In genomic region chr1:26110731-26111529, GRCh38 we compare ENCODE assay signal across 1 cellular context.
A peak's percentile ranks its signal among the peaks of the same experiment; 100 is the strongest.
TF ChIP-seq lines count a peak whose summit lies in the region.

No MANE protein-coding gene starts in this region.

TF ChIP-seq in HEK293, 187 proteins besides CTCF, POLR2A, EP300 and RAD21 (continued from another document and continues in another):
- TF ChIP-seq, protein P1, sequence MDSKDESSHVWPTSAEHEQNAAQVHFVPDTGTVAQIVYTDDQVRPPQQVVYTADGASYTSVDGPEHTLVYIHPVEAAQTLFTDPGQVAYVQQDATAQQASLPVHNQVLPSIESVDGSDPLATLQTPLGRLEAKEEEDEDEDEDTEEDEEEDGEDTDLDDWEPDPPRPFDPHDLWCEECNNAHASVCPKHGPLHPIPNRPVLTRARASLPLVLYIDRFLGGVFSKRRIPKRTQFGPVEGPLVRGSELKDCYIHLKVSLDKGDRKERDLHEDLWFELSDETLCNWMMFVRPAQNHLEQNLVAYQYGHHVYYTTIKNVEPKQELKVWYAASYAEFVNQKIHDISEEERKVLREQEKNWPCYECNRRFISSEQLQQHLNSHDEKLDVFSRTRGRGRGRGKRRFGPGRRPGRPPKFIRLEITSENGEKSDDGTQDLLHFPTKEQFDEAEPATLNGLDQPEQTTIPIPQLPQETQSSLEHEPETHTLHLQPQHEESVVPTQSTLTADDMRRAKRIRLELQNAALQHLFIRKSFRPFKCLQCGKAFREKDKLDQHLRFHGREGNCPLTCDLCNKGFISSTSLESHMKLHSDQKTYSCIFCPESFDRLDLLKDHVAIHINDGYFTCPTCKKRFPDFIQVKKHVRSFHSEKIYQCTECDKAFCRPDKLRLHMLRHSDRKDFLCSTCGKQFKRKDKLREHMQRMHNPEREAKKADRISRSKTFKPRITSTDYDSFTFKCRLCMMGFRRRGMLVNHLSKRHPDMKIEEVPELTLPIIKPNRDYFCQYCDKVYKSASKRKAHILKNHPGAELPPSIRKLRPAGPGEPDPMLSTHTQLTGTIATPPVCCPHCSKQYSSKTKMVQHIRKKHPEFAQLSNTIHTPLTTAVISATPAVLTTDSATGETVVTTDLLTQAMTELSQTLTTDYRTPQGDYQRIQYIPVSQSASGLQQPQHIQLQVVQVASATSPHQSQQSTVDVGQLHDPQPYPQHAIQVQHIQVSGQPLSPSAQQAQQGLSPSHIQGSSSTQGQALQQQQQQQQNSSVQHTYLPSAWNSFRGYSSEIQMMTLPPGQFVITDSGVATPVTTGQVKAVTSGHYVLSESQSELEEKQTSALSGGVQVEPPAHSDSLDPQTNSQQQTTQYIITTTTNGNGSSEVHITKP (tag by site-specific recombination; IDR thresholded peaks at IDR 0.05) = peak; percentile 99
- TF ChIP-seq ZBTB8A (tag by site-specific recombination; IDR thresholded peaks at IDR 0.05) = peak; percentile 83
- peak; percentile 67; the same call in 1 of the 2 replicates for TF ChIP-seq KLF8 (tag by site-specific recombination; IDR thresholded peaks at IDR 0.05)
- TF ChIP-seq SCRT1 (tag by site-specific recombination; IDR thresholded peaks at IDR 0.05; ENCODE audit: borderline replicate concordance) = no peak
- no peak for TF ChIP-seq ZNF148 (tag by site-specific recombination; IDR thresholded peaks at IDR 0.05; ENCODE audit: borderline replicate concordance)
- TF ChIP-seq, protein P2, sequence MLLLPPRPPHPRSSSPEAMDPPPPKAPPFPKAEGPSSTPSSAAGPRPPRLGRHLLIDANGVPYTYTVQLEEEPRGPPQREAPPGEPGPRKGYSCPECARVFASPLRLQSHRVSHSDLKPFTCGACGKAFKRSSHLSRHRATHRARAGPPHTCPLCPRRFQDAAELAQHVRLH (tag by site-specific recombination; IDR thresholded peaks at IDR 0.05) = no peak
- peak; percentile 71 for TF ChIP-seq ZBTB48 (tag by site-specific recombination; IDR thresholded peaks at IDR 0.05)
- TF ChIP-seq ZNF76 (tag by site-specific recombination; IDR thresholded peaks at IDR 0.05; ENCODE audit: borderline replicate concordance, low read depth) = peak; percentile 60; the same call in 1 of the 2 replicates
- no peak for TF ChIP-seq ZNF660 (tag by site-specific recombination; IDR thresholded peaks at IDR 0.05)
- TF ChIP-seq MZF1 (tag by site-specific recombination; IDR thresholded peaks at IDR 0.05; ENCODE audit: borderline replicate concordance) = no peak
- 0 out of 2 replicates have a peak, but pooled peaks have one; percentile 29 for TF ChIP-seq ZNF785 (tag by site-specific recombination; IDR thresholded peaks at IDR 0.05)
- TF ChIP-seq ZNF223 (tag by site-specific recombination; IDR thresholded peaks at IDR 0.05) = peak; percentile 74; the same call in 1 of the 2 replicates
- TF ChIP-seq ZNF341 (tag by site-specific recombination; IDR thresholded peaks at IDR 0.05; ENCODE audit: low read depth) = peak; percentile 74
- no peak for TF ChIP-seq ZNF302 (tag by site-specific recombination; IDR thresholded peaks at IDR 0.05; ENCODE audit: low read depth)
- peak; percentile 58; the same call in 1 of the 2 replicates for TF ChIP-seq ZNF391 (tag by site-specific recombination; IDR thresholded peaks at IDR 0.05; ENCODE audit: borderline replicate concordance, low read depth)
- TF ChIP-seq ZNF398 (tag by site-specific recombination; IDR thresholded peaks at IDR 0.05) = peak; percentile 50; the same call in 1 of the 2 replicates
- TF ChIP-seq KLF16 (tag by site-specific recombination; IDR thresholded peaks at IDR 0.05) = peak; percentile 41; the same call in 1 of the 2 replicates
- TF ChIP-seq AEBP2 (tag by site-specific recombination; IDR thresholded peaks at IDR 0.05; ENCODE audit: borderline replicate concordance) = no peak
- no peak for TF ChIP-seq GFI1B (tag by site-specific recombination; IDR thresholded peaks at IDR 0.05)
- TF ChIP-seq, protein P3, sequence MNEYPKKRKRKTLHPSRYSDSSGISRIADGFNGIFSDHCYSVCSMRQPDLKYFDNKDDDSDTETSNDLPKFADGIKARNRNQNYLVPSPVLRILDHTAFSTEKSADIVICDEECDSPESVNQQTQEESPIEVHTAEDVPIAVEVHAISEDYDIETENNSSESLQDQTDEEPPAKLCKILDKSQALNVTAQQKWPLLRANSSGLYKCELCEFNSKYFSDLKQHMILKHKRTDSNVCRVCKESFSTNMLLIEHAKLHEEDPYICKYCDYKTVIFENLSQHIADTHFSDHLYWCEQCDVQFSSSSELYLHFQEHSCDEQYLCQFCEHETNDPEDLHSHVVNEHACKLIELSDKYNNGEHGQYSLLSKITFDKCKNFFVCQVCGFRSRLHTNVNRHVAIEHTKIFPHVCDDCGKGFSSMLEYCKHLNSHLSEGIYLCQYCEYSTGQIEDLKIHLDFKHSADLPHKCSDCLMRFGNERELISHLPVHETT (tag by site-specific recombination; IDR thresholded peaks at IDR 0.05) = no peak
- TF ChIP-seq, protein P4, sequence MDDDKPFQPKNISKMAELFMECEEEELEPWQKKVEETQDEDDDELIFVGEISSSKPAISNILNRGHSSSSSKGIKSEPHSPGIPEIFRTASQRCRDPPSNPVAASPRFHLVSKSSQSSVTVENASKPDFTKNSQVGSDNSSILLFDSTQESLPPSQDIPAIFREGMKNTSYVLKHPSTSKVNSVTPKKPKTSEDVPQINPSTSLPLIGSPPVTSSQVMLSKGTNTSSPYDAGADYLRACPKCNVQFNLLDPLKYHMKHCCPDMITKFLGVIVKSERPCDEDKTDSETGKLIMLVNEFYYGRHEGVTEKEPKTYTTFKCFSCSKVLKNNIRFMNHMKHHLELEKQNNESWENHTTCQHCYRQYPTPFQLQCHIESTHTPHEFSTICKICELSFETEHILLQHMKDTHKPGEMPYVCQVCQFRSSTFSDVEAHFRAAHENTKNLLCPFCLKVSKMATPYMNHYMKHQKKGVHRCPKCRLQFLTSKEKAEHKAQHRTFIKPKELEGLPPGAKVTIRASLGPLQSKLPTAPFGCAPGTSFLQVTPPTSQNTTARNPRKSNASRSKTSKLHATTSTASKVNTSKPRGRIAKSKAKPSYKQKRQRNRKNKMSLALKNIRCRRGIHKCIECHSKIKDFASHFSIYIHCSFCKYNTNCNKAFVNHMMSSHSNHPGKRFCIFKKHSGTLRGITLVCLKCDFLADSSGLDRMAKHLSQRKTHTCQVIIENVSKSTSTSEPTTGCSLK (tag by site-specific recombination; IDR thresholded peaks at IDR 0.05) = no peak
- 0 out of 2 replicates have a peak, but pooled peaks have one; percentile 38 for TF ChIP-seq ZNF629 (tag by site-specific recombination; IDR thresholded peaks at IDR 0.05)
- no peak for TF ChIP-seq ZNF626 (tag by site-specific recombination; IDR thresholded peaks at IDR 0.05)
- peak; percentile 82 for TF ChIP-seq ZBTB20 (tag by site-specific recombination; IDR thresholded peaks at IDR 0.05)
- TF ChIP-seq ZEB2 (tag by site-specific recombination; IDR thresholded peaks at IDR 0.05) = peak; percentile 76
- peak; percentile 93 for TF ChIP-seq ZIC2 (tag by site-specific recombination; IDR thresholded peaks at IDR 0.05)
- peak; percentile 77 for TF ChIP-seq ZXDB (tag by site-specific recombination; IDR thresholded peaks at IDR 0.05)
- TF ChIP-seq YY1 (tag by site-specific recombination; IDR thresholded peaks at IDR 0.05) = 0 out of 2 replicates have a peak, but pooled peaks have one; percentile 29
- TF ChIP-seq ZNF530 (tag by site-specific recombination; IDR thresholded peaks at IDR 0.05; ENCODE audit: low read depth) = no peak
- peak; percentile 73 for TF ChIP-seq ZFP37 (tag by site-specific recombination; IDR thresholded peaks at IDR 0.05)
- TF ChIP-seq ZNF324 (tag by site-specific recombination; IDR thresholded peaks at IDR 0.05) = 0 out of 2 replicates have a peak, but pooled peaks have one; percentile 40
- peak; percentile 81 for TF ChIP-seq ZFHX2 (tag by site-specific recombination; conservative IDR thresholded peaks at IDR 0.05)
- TF ChIP-seq ZFP41 (tag by site-specific recombination; IDR thresholded peaks at IDR 0.05; ENCODE audit: borderline replicate concordance) = no peak
- TF ChIP-seq ZNF10 (tag by site-specific recombination; IDR thresholded peaks at IDR 0.05) = peak; percentile 33; the same call in 1 of the 2 replicates
- TF ChIP-seq ZNF510 (tag by site-specific recombination; IDR thresholded peaks at IDR 0.05; ENCODE audit: insufficient replicate concordance) = no peak
- TF ChIP-seq ZSCAN30 (tag by site-specific recombination; IDR thresholded peaks at IDR 0.05) = peak; percentile 80; the same call in 1 of the 2 replicates
- no peak for TF ChIP-seq ZNF555 (tag by site-specific recombination; conservative IDR thresholded peaks at IDR 0.05)
- no peak for TF ChIP-seq ZNF366 (tag by site-specific recombination; conservative IDR thresholded peaks at IDR 0.05)
- TF ChIP-seq KLF10 (tag by site-specific recombination; IDR thresholded peaks at IDR 0.05) = peak; percentile 14; the same call in 1 of the 2 replicates
- TF ChIP-seq ZNF48 (tag by site-specific recombination; IDR thresholded peaks at IDR 0.05) = no peak
- TF ChIP-seq PRDM2 (tag by site-specific recombination; IDR thresholded peaks at IDR 0.05; ENCODE audit: borderline replicate concordance) = no peak
